26 cellular contexts compared by ENCODE assay signal in the genomic region with DNA sequence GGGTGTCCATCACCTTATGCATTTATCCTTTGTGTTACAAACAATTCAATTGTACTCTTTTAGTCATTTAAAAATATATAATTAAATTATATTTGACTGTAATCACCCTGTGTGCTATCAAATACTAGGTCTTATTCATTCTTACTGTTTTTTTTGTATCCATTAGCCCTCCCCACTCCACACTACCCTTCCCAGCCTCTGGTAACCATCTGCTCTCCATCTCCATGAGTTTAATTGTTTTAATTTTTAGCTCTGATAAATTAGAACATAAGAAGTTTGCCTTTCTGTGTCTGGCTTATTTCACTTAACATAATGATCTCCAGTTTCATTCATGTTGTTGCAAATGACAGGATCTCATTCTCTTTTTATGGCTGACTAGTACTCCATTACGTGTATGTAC. TPM values are rescaled to one million over a fixed set of nuclear protein-coding genes. Genes with fewer than 3 reads are reported as not detected.
A peak's percentile ranks its signal among the peaks of the same experiment; 100 is the strongest.
DNase-seq lines count a peak whose midpoint lies in the region; ATAC-seq, FAIRE-seq and TF ChIP-seq lines count a peak whose summit lies in the region.
"Had no signal": no experiment of that assay in that cellular context is flagged by ENCODE, and none has a peak within 500 bp of the region (broad histone marks: within the 10 kb centered on the region; RNA-seq: fewer than 3 reads in every experiment).

No MANE protein-coding gene starts in this region.

- TF ChIP-seq CTCF in A549 (IDR thresholded peaks at IDR 0.05) (no peak), upper lobe of left lung (IDR thresholded peaks at IDR 0.05) (no peak), stomach (IDR thresholded peaks at IDR 0.05) (no peak)

- no peak overlapping the region for H3K4me2 ChIP-seq in A549

- H3K27me3 ChIP-seq in upper lobe of left lung (no peaks in the 10 kb centered on the region), stomach (no peaks in the 10 kb centered on the region)
- H3K27me3 ChIP-seq: BLaER1, MG63 had no signal

- FAIRE-seq in A549 (lab: Jason Lieb, UNC) (peak; percentile 46), H54 (lab: Jason Lieb, UNC) (no peak)
- FAIRE-seq: D721Med had no signal

- TF ChIP-seq POLR2A in A549 (IDR thresholded peaks at IDR 0.05; ENCODE audit: low read length), result no peak
- peak; percentile 14 for TF ChIP-seq POLR2A in GM18505 (IDR thresholded peaks at IDR 0.05; ENCODE audit: borderline replicate concordance, extremely low read depth, insufficient read depth, insufficient read length)
- TF ChIP-seq POLR2A in Raji (IDR thresholded peaks at IDR 0.05; ENCODE audit: insufficient read depth, low read depth, low read length), result peak; percentile 27; the same call in 1 of the 2 replicates
- no peak for TF ChIP-seq POLR2A in upper lobe of left lung (IDR thresholded peaks at IDR 0.05)
- TF ChIP-seq POLR2A in stomach (IDR thresholded peaks at IDR 0.05), result no peak
- no peak for TF ChIP-seq POLR2A in H54 (IDR thresholded peaks at IDR 0.05; ENCODE audit: low read depth, low read length)

- H3K36me3 ChIP-seq in upper lobe of left lung, result no peaks in the 10 kb centered on the region
- H3K36me3 ChIP-seq in stomach, result no peaks in the 10 kb centered on the region
- H3K36me3 ChIP-seq: BLaER1, MG63 had no signal

- intact Hi-C loops in stomach (cut with DNase I; ENCODE audit: low total_unique reads), result no loop called here

- H3K9me3 ChIP-seq in A549 (peaks cover 7% of the 10 kb centered on the region), upper lobe of left lung (no peaks in the 10 kb centered on the region), stomach (no peaks in the 10 kb centered on the region)
- H3K9me3 ChIP-seq: MG63 had no signal

- 26% methylated on average over 1 of the region's 1 CpG for WGBS in A549 (ENCODE audit: missing lambda C conversion rate)
- 94 to 100% methylated on average over 1 of the region's 1 CpG for WGBS in upper lobe of left lung, 2 donors
- 75 to 97% (median 91%) methylated on average over 1 of the region's 1 CpG for WGBS in stomach, 5 donors

- H3K27ac ChIP-seq in A549, result no peak overlapping the region
- H3K27ac ChIP-seq in upper lobe of left lung, result no peak overlapping the region
- no peak overlapping the region for H3K27ac ChIP-seq in stomach
- H3K27ac ChIP-seq: BLaER1, GM23248 had no signal

- no peaks in the 10 kb centered on the region for H3K4me1 ChIP-seq in A549
- no peaks in the 10 kb centered on the region for H3K4me1 ChIP-seq in upper lobe of left lung
- H3K4me1 ChIP-seq in stomach, result no peaks in the 10 kb centered on the region

- ATAC-seq in A549 (no peak), GM18505 (IDR thresholded peaks at IDR 0.05; ENCODE audit: unreplicated experiment) (no peak), upper lobe of left lung (ENCODE audit: low FRiP score in 2 of 2) (no peak)

- H3K4me3 ChIP-seq in A549 (no peak overlapping the region), upper lobe of left lung (no peak overlapping the region), stomach (no peak overlapping the region)
- H3K4me3 ChIP-seq: BLaER1, GM23248, MG63 had no signal

- CTCF ChIA-PET in A549 (lab: Yijun Ruan, JAX), result interaction anchor here (1.7 kb wide), 1 partner anchor 229 kb away, joined by 4 read pairs; no protein-coding TSS in a partner anchor

- DNase-seq in A549 (ENCODE audit: low read depth in 1 of 2, low spot score in 1 of 2) (no peak), NAMALWA (ENCODE audit: low spot score) (peak; percentile 30), NCI-H2029 treated with DMSO at 0.1 percent for 48 hours (lab: John Stamatoyannopoulos, UW) (no peak), upper lobe of left lung (no peak), stomach (no peak), H54 (ENCODE audit: insufficient read length, low spot score) (no peak)
- DNase-seq: CD4-positive, alpha-beta T cell; GM23248; H9; HFFc6; KG1; MG63; NCI-H1105 treated with DMSO at 0.1 percent for 48 hours; NCI-H2029; NCI-H446 treated with DMSO at 0.1 percent for 48 hours; NCI-H526 treated with DMSO at 0.1 percent for 48 hours; SHP77 had no signal

- POLR2A ChIA-PET in A549 (lab: Yijun Ruan, JAX), result no interaction called here

- TF ChIP-seq RAD21 in A549 (conservative IDR thresholded peaks at IDR 0.05 in 1 of 2, IDR thresholded peaks at IDR 0.05 in 1 of 2), result no peak

- TF ChIP-seq EP300 in A549 (IDR thresholded peaks at IDR 0.05) (no peak), upper lobe of left lung (IDR thresholded peaks at IDR 0.05) (no peak), stomach (IDR thresholded peaks at IDR 0.05) (no peak)

TF ChIP-seq in A549, 52 proteins besides CTCF, POLR2A, EP300 and RAD21:
- TF ChIP-seq CHD2 (IDR thresholded peaks at IDR 0.05; ENCODE audit: low read length, partially characterized antibody) (no peak), EHMT2 (IDR thresholded peaks at IDR 0.05; ENCODE audit: low read depth) (no peak), HOXB5 (CRISPR knock-in tag; IDR thresholded peaks at IDR 0.05) (no peak), HDAC2 (IDR thresholded peaks at IDR 0.05) (no peak), MAZ (IDR thresholded peaks at IDR 0.05; ENCODE audit: borderline replicate concordance, low read depth, low read length) (no peak), FOXS1 (CRISPR knock-in tag; IDR thresholded peaks at IDR 0.05) (no peak), CBX2 (IDR thresholded peaks at IDR 0.05; ENCODE audit: borderline replicate concordance, low read depth) (no peak), ZFP36 (IDR thresholded peaks at IDR 0.05; ENCODE audit: borderline replicate concordance, partially characterized antibody) (no peak), SREBF2 (IDR thresholded peaks at IDR 0.05) (no peak), NR3C1 (IDR thresholded peaks at IDR 0.05) (no peak)
- TF ChIP-seq, protein P1, sequence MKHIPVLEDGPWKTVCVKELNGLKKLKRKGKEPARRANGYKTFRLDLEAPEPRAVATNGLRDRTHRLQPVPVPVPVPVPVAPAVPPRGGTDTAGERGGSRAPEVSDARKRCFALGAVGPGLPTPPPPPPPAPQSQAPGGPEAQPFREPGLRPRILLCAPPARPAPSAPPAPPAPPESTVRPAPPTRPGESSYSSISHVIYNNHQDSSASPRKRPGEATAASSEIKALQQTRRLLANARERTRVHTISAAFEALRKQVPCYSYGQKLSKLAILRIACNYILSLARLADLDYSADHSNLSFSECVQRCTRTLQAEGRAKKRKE (CRISPR knock-in tag; IDR thresholded peaks at IDR 0.05; ENCODE audit: low read depth), result no peak

RNA-seq across cellular contexts. Expression of a gene that starts 16.8 kb away (rescaled TPM):
- polyA plus RNA-seq in A549 (2011; rRNA removed), result 0.05 and 0.15 TPM in 2 replicates
- not detected in 2 replicates for polyA plus RNA-seq in A549 (2012; cell fraction: cytosol; rRNA removed)
- 0.02 and 0.10 TPM in 2 replicates for polyA plus RNA-seq in A549 (2012; cell fraction: nucleus; rRNA removed)
- 0.03 to 0.08 TPM in 2 of 3 replicates, not detected in the other for polyA plus RNA-seq in A549 (2017; fragmentation: RNase III; extraction: RNeasy Plus Mini Kit Qiagen cat#74134 plus additional on column Dnase treatment)
- polyA minus RNA-seq in A549 (2011; rRNA and poly(A)+ RNA removed), result 0.19 and 0.21 TPM in 2 replicates
- total RNA-seq in upper lobe of left lung, result under 1 TPM in 3 of 6 donors, not detected in 3; 0.09 to 0.11 (median 0.10) TPM
- under 1 TPM in 1 of 5 donors, not detected in 4; 0.37 TPM for total RNA-seq in stomach
- polyA plus RNA-seq in stomach, result not detected
- total RNA-seq: A172, Daoy, G401, GM23248, H9, HFFc6, SK-MEL-5 had no signal
- polyA plus RNA-seq: AG04450, GM23248 had no signal

RNA-seq across cellular contexts. Expression of a gene that starts 40.2 kb away (rescaled TPM):
- polyA plus RNA-seq in A549 (2011; rRNA removed), result 9.0 and 17.6 TPM in 2 replicates
- 3.4 and 5.5 TPM in 2 replicates for polyA plus RNA-seq in A549 (2012; cell fraction: cytosol; rRNA removed)
- 6.1 TPM in 2 replicates for polyA plus RNA-seq in A549 (2012; cell fraction: nucleus; rRNA removed)
- 10.8 to 12.6 TPM (median 11.7 TPM) in 3 replicates for polyA plus RNA-seq in A549 (2017; fragmentation: RNase III; extraction: RNeasy Plus Mini Kit Qiagen cat#74134 plus additional on column Dnase treatment)
- 6.7 and 7.3 TPM in 2 replicates for polyA minus RNA-seq in A549 (2011; rRNA and poly(A)+ RNA removed)
- 10 to 100 TPM; 14.1 to 28.3 (median 21.8) TPM for total RNA-seq in upper lobe of left lung
- 10 to 100 TPM in 4 of 5 donors, 1 to 10 TPM in 1; 8.5 to 44.0 (median 19.6) TPM for total RNA-seq in stomach
- polyA plus RNA-seq in stomach, result 10 to 100 TPM; 12.5 to 26.7 (median 15.3) TPM

Comparison
In these comparisons a context has a peak if more than half of its experiments do, and no peak if none do; other contexts are left out.
1. POLR2A ChIP-seq: peak in GM18505 (single experiment) and Raji (single experiment); none in A549 (single experiment), upper lobe of left lung (0 of 4), stomach (0 of 4) and H54 (single experiment).